In the genomic region with DNA sequence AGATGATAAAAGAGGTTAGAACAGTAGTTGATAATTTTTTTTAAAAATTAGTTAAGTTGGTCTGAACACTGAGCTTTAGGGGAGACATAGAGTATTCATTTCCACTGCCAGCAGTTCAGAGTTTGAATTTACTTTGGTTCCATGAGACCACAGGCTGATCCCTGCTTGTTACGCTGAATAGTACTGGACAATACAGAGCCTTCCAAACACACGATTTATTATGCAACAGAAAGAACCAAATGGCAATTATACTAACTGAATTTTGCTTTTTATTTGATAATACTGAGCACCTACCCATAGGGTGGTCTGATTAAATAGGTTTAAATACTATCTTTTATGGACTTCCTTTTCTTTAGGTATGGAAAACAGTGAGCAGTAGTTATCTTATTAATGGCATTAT, we compare ENCODE assay signal across 11 cellular contexts.
"Had no signal": no experiment of that assay in that cellular context is flagged by ENCODE, and none has a peak within 500 bp of the region (broad histone marks: within the 10 kb centered on the region; RNA-seq: fewer than 3 reads in every experiment).

No MANE protein-coding gene starts in this region.

- H3K4me3 Mint-ChIP-seq: GM23338, H9, HFFc6 had no signal

- H3K4me3 ChIP-seq: GM23248, GM23338, HAP-1 had no signal

- FAIRE-seq: H1, H54 had no signal

- H3K27ac ChIP-seq: GM23248 had no signal

- H3K9me3 Mint-ChIP-seq: GM23338, H9, HFFc6 had no signal

- H3K4me1 ChIP-seq: HAP-1 had no signal

- H3K9me3 ChIP-seq: HAP-1 had no signal

- ATAC-seq: GM23338, HCT116 had no signal

- DNase-seq: GM23248, GOT3, H7, H9, HCEC 1CT, HFFc6 had no signal

- H2AFZ ChIP-seq: GM23248, GM23338 had no signal

- H3K27ac Mint-ChIP-seq: GM23338, HFFc6 had no signal

- H3K9ac ChIP-seq: GM23248 had no signal

- H3K36me3 ChIP-seq: HAP-1 had no signal

- H3K4me2 ChIP-seq: GM23338 had no signal
